8 cellular contexts compared by ENCODE assay signal in genomic region chr19:2428027-2428690, GRCh38. TPM values are rescaled to one million over a fixed set of nuclear protein-coding genes. Genes with fewer than 3 reads are reported as not detected.
DNase-seq lines count a peak whose midpoint lies in the region; ATAC-seq and TF ChIP-seq lines count a peak whose summit lies in the region.

No MANE protein-coding gene starts in this region.

- H3K27ac Mint-ChIP-seq in T-helper 1 cell treated with Interleukin-12 subunit alpha and Interleukin-12 subunit beta and Interleukin-4 antibody, amounts not matched to agents 30 μg/mL and 1 μg/mL, for 36 hours: peak overlapping the region; percentile 95
- peak overlapping the region; percentile 93 to 96 for H3K27ac Mint-ChIP-seq in natural killer cell treated with Interleukin-12 subunit alpha and Interleukin-12 subunit beta and Interleukin-15 and Interleukin-18, amount 100 ng/mL, for 72 hours

- TF ChIP-seq CTCF in esophagus muscularis mucosa (IDR thresholded peaks at IDR 0.05): peak in 1 of 3 experiments; percentile 8

- TF ChIP-seq POLR2A in esophagus muscularis mucosa (IDR thresholded peaks at IDR 0.05; ENCODE audit: low read depth): no peak

- peaks cover 6% of the 10 kb centered on the region for H3K4me1 Mint-ChIP-seq in T-helper 1 cell treated with Interleukin-12 subunit alpha and Interleukin-12 subunit beta and Interleukin-4 antibody, amounts not matched to agents 30 μg/mL and 1 μg/mL, for 36 hours (ENCODE audit: low read depth)
- H3K4me1 Mint-ChIP-seq in natural killer cell treated with Interleukin-12 subunit alpha and Interleukin-12 subunit beta and Interleukin-15 and Interleukin-18, amount 100 ng/mL, for 72 hours (ENCODE audit: low read depth in 2 of 2): peaks cover 6 to 11% of the 10 kb centered on the region in 2 donors

- peaks cover 28 to 52% (median 40%) of the 10 kb centered on the region in 4 donors for H3K4me1 ChIP-seq in esophagus muscularis mucosa

- H3K27ac ChIP-seq in SK-N-MC: peak overlapping the region; percentile 99
- peak overlapping the region; percentile 94 to 98 (median 98) for H3K27ac ChIP-seq in esophagus muscularis mucosa (replicated peaks in 1 of 4)

- H3K27me3 ChIP-seq in esophagus muscularis mucosa: no peaks in the 10 kb centered on the region

- H3K36me3 ChIP-seq in SK-N-MC (ENCODE audit: insufficient read depth, low read length) (peaks cover 47% of the 10 kb centered on the region), esophagus muscularis mucosa (peaks cover 0 to 43% (median 36%) of the 10 kb centered on the region in 4 donors)

- peak overlapping the region; percentile 99 for H3K4me3 ChIP-seq in SK-N-MC
- peak overlapping the region; percentile 89 to 91 (median 90) for H3K4me3 ChIP-seq in esophagus muscularis mucosa

- no peaks in the 10 kb centered on the region for H3K9me3 Mint-ChIP-seq in T-helper 1 cell treated with Interleukin-12 subunit alpha and Interleukin-12 subunit beta and Interleukin-4 antibody, amounts not matched to agents 30 μg/mL and 1 μg/mL, for 36 hours
- no peaks in the 10 kb centered on the region for H3K9me3 Mint-ChIP-seq in natural killer cell treated with Interleukin-12 subunit alpha and Interleukin-12 subunit beta and Interleukin-15 and Interleukin-18, amount 100 ng/mL, for 72 hours

- whole genome bisulfite sequencing in esophagus muscularis mucosa: 23% methylated on average over 16 of the region's 29 CpGs

- ATAC-seq in natural killer cell treated with Interleukin-12 subunit alpha and Interleukin-12 subunit beta and Interleukin-15 and Interleukin-18, amount 100 ng/mL, for 72 hours: no peak
- ATAC-seq in HG03432 (IDR thresholded peaks at IDR 0.05; ENCODE audit: unreplicated experiment) (no peak), GM21825 (IDR thresholded peaks at IDR 0.05; ENCODE audit: unreplicated experiment) (no peak)

- H3K27me3 Mint-ChIP-seq in T-helper 1 cell treated with Interleukin-12 subunit alpha and Interleukin-12 subunit beta and Interleukin-4 antibody, amounts not matched to agents 30 μg/mL and 1 μg/mL, for 36 hours (ENCODE audit: low read depth): no peaks in the 10 kb centered on the region
- no peaks in the 10 kb centered on the region for H3K27me3 Mint-ChIP-seq in natural killer cell treated with Interleukin-12 subunit alpha and Interleukin-12 subunit beta and Interleukin-15 and Interleukin-18, amount 100 ng/mL, for 72 hours

- DNase-seq in T-helper 1 cell (no peak), SK-N-MC (ENCODE audit: low read depth, low spot score) (no peak), esophagus muscularis mucosa (ENCODE audit: extremely low spot score) (no peak)
- DNase-seq in natural killer cell treated with Interleukin-12 subunit alpha and Interleukin-12 subunit beta and Interleukin-15 and Interleukin-18, amount 100 ng/mL, for 72 hours (ENCODE audit: low spot score): no peak
- DNase-seq in NK-92 treated with Interleukin-12 subunit alpha and Interleukin-12 subunit beta, amount 100 ng/mL, for 24 hours (lab: John Stamatoyannopoulos, UW): no peak

- H3K4me3 Mint-ChIP-seq in T-helper 1 cell treated with Interleukin-12 subunit alpha and Interleukin-12 subunit beta and Interleukin-4 antibody, amounts not matched to agents 30 μg/mL and 1 μg/mL, for 36 hours: peak overlapping the region; percentile 95
- H3K4me3 Mint-ChIP-seq in natural killer cell treated with Interleukin-12 subunit alpha and Interleukin-12 subunit beta and Interleukin-15 and Interleukin-18, amount 100 ng/mL, for 72 hours: peak overlapping the region; percentile 91

- intact Hi-C loops in esophagus muscularis mucosa (cut with DNase I): no loop called here

- peak overlapping the region; percentile 99 for H3K9ac ChIP-seq in SK-N-MC (ENCODE audit: insufficient read length)

- no peak for TF ChIP-seq EP300 in esophagus muscularis mucosa (IDR thresholded peaks at IDR 0.05)

- H3K9me3 ChIP-seq in SK-N-MC (ENCODE audit: low read depth, low read length): no peaks in the 10 kb centered on the region
- H3K9me3 ChIP-seq in esophagus muscularis mucosa: no peaks in the 10 kb centered on the region

- peaks cover 10% of the 10 kb centered on the region for H3K36me3 Mint-ChIP-seq in T-helper 1 cell treated with Interleukin-12 subunit alpha and Interleukin-12 subunit beta and Interleukin-4 antibody, amounts not matched to agents 30 μg/mL and 1 μg/mL, for 36 hours (ENCODE audit: low read depth)
- no peaks in the 10 kb centered on the region for H3K36me3 Mint-ChIP-seq in natural killer cell treated with Interleukin-12 subunit alpha and Interleukin-12 subunit beta and Interleukin-15 and Interleukin-18, amount 100 ng/mL, for 72 hours

RNA-seq across cellular contexts. Expression of gene TIMM13, which starts 0.8 kb away (rescaled TPM):
- total RNA-seq in esophagus muscularis mucosa: 10 to 100 TPM; 16.2 to 37.7 (median 28.1) TPM
- 100 to 1,000 TPM in 1 of 2 donors, 10 to 100 TPM in 1; 80.1 to 124 TPM for total RNA-seq in natural killer cell treated with Interleukin-12 subunit alpha and Interleukin-12 subunit beta and Interleukin-15 and Interleukin-18, amount 100 ng/mL, for 72 hours

RNA-seq across cellular contexts. Expression of gene LMNB2, which starts 28.6 kb away (rescaled TPM):
- total RNA-seq in esophagus muscularis mucosa: 10 to 100 TPM; 13.3 to 30.8 (median 19.3) TPM
- 100 to 1,000 TPM in 1 of 2 donors, 10 to 100 TPM in 1; 74.9 to 165 TPM for total RNA-seq in natural killer cell treated with Interleukin-12 subunit alpha and Interleukin-12 subunit beta and Interleukin-15 and Interleukin-18, amount 100 ng/mL, for 72 hours

RNA-seq across cellular contexts. Expression of gene GADD45B, which starts 47.8 kb away (rescaled TPM):
- 100 to 1,000 TPM in 1 of 4 donors, 10 to 100 TPM in 3; 56.5 to 793 (median 90.5) TPM for total RNA-seq in esophagus muscularis mucosa
- total RNA-seq in natural killer cell treated with Interleukin-12 subunit alpha and Interleukin-12 subunit beta and Interleukin-15 and Interleukin-18, amount 100 ng/mL, for 72 hours: 100 to 1,000 TPM; 233 to 784 TPM
